ENCODE assay signal across 1 cellular context in the genomic region with DNA sequence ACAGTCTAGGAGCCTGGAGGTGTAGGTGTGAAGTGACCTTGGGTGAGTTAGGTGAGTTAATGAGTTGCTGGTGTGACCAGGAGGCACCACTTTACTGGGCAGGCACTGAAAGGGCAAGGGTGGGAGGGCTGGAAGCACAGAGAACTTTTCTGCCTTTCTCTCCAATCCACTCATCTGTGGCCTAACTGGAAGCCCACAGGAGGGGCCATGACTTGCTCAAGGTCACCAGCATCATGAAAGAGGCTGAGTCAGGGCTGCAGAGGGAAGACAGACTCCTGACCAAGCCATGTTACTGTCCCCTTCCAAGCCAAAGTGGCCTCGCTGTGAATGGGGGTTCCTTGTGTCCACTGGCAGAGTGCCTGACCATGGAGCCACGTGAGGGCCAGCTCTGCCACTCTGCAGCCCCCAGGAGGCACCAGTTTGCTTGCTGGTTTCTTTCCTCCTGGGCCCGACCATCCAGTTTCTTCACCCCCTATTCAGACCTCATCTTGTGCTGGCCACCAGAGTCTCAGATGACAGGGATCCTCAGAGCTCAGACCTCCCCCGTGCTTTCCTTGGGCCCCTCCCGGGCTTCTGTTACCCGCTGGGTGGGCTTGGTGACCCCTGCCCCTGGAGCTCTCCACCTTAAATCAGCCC.
TF ChIP-seq lines count a peak whose summit lies in the region.

No MANE protein-coding gene starts in this region.

TF ChIP-seq in HEK293, 187 proteins besides CTCF, POLR2A, EP300 and RAD21:
- TF ChIP-seq, protein P1, sequence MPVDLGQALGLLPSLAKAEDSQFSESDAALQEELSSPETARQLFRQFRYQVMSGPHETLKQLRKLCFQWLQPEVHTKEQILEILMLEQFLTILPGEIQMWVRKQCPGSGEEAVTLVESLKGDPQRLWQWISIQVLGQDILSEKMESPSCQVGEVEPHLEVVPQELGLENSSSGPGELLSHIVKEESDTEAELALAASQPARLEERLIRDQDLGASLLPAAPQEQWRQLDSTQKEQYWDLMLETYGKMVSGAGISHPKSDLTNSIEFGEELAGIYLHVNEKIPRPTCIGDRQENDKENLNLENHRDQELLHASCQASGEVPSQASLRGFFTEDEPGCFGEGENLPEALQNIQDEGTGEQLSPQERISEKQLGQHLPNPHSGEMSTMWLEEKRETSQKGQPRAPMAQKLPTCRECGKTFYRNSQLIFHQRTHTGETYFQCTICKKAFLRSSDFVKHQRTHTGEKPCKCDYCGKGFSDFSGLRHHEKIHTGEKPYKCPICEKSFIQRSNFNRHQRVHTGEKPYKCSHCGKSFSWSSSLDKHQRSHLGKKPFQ (tag by site-specific recombination; IDR thresholded peaks at IDR 0.05) = 0 out of 2 replicates have a peak, but pooled peaks have one; percentile 16
- TF ChIP-seq, protein P2, sequence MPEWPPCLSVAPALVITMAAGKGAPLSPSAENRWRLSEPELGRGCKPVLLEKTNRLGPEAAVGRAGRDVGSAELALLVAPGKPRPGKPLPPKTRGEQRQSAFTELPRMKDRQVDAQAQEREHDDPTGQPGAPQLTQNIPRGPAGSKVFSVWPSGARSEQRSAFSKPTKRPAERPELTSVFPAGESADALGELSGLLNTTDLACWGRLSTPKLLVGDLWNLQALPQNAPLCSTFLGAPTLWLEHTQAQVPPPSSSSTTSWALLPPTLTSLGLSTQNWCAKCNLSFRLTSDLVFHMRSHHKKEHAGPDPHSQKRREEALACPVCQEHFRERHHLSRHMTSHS (tag by site-specific recombination; IDR thresholded peaks at IDR 0.05) = no peak
